8 cellular contexts compared by ENCODE assay signal in genomic region chr9:72365525-72366256, GRCh38. TPM values are rescaled to one million over a fixed set of nuclear protein-coding genes. Genes with fewer than 3 reads are reported as not detected.
DNase-seq lines count a peak whose midpoint lies in the region; ATAC-seq, FAIRE-seq and TF ChIP-seq lines count a peak whose summit lies in the region.

No MANE protein-coding gene starts in this region.

- H3K9ac ChIP-seq in HUES64 (ENCODE audit: low read depth, low read length), result peak overlapping the region; percentile 87

- WGBS in HUES64, result 6% methylated on average over 38 of the region's 38 CpGs

- peak overlapping the region; percentile 98 for H3K27ac ChIP-seq in HUES64 (ENCODE audit: low read depth, low read length)
- peak overlapping the region; percentile 94 for H3K27ac ChIP-seq in naive thymus-derived CD4-positive, alpha-beta T cell (ENCODE audit: low read depth, low read length)

- peak; percentile 22 for TF ChIP-seq CTCF in fibroblast of the aortic adventitia (IDR thresholded peaks at IDR 0.05; ENCODE audit: insufficient read depth, low read length)

- intact Hi-C loops in naive thymus-derived CD4-positive, alpha-beta T cell (cut with micrococcal nuclease), result loop anchor here (1.0 to 10.0 kb wide), 20 partner anchors 21 to 1953 kb away; partner anchors contain the start of genes ABHD17B (in 2 of the 2), C9orf85 (in 2 of the 2), CEMIP2 (in 1 of the 2) and KLF9 (in 1 of the 2)

- POLR2A ChIA-PET in naive thymus-derived CD4-positive, alpha-beta T cell (lab: Charles Lee), result interaction anchor here (0.6 to 2.8 kb wide), 26 partner anchors 9 to 1947 kb away, joined by 3 to 15 read pairs (median 3); partner anchors contain the start of gene CEMIP2

- CTCF ChIA-PET in naive thymus-derived CD4-positive, alpha-beta T cell (lab: Charles Lee), result interaction anchor here (1.0 kb wide), 1 partner anchor 84 kb away, joined by 3 read pairs; no protein-coding TSS in a partner anchor

- peaks cover 0 to 5% (median 0%) of the 10 kb centered on the region in 11 donors for H3K9me3 Mint-ChIP-seq in naive thymus-derived CD4-positive, alpha-beta T cell
- no peaks in the 10 kb centered on the region for H3K9me3 Mint-ChIP-seq in stimulated activated memory B cell treated with anti-CD40 and anti-IgM and Interleukin-4, amounts not matched to agents 10 μg/mL and 1 μg/mL and 100 μg/mL, for 72 hours

- H3K4me1 Mint-ChIP-seq in naive thymus-derived CD4-positive, alpha-beta T cell, result peaks cover 16 to 39% (median 36%) of the 10 kb centered on the region in 7 donors
- H3K4me1 Mint-ChIP-seq in stimulated activated memory B cell treated with anti-CD40 and anti-IgM and Interleukin-4, amounts not matched to agents 10 μg/mL and 1 μg/mL and 100 μg/mL, for 72 hours, result peaks cover 35% of the 10 kb centered on the region

- H3K36me3 ChIP-seq in HUES64 (ENCODE audit: insufficient read depth, low read length), result peaks cover 30% of the 10 kb centered on the region
- peaks cover 0 to 4% (median 0%) of the 10 kb centered on the region in 3 experiments for H3K36me3 ChIP-seq in naive thymus-derived CD4-positive, alpha-beta T cell (ENCODE audit: control insufficient read depth in 2 of 3, insufficient read depth in 3 of 3, low read length in 3 of 3)

- peak; percentile 64 for DNase-seq in COR-L47 (lab: John Stamatoyannopoulos, UW)
- peak; percentile 65 for DNase-seq in RCC 7860 (ENCODE audit: low spot score)
- DNase-seq in activated effector memory CD4-positive, alpha-beta T cell treated with anti-CD3 and anti-CD28 coated beads, Interleukin-2, amount 50 U/mL, for 16 hours, result peak; percentile 83
- peak; percentile 92 for DNase-seq in fibroblast of the aortic adventitia (ENCODE audit: low read depth)
- DNase-seq in naive thymus-derived CD4-positive, alpha-beta T cell, result peak in 7 of 9 donors; percentile 53 to 61 (median 59)

- FAIRE-seq in RCC 7860 (lab: Jason Lieb, UNC), result peak; percentile 58

- peaks cover 29% of the 10 kb centered on the region for H3K4me1 ChIP-seq in HUES64 (ENCODE audit: insufficient read depth, low read length)
- peaks cover 22 to 24% of the 10 kb centered on the region in 2 donors for H3K4me1 ChIP-seq in naive thymus-derived CD4-positive, alpha-beta T cell (ENCODE audit: control insufficient read depth in 2 of 2, insufficient read depth in 2 of 2, low read length in 2 of 2)

- H3K27me3 ChIP-seq in HUES64 (ENCODE audit: insufficient read depth, low read length), result no peaks in the 10 kb centered on the region
- no peaks in the 10 kb centered on the region for H3K27me3 ChIP-seq in naive thymus-derived CD4-positive, alpha-beta T cell (ENCODE audit: control insufficient read depth in 2 of 2, insufficient read depth in 2 of 2, low read length in 2 of 2)

- H3K4me3 ChIP-seq in HUES64 (ENCODE audit: low read length), result peak overlapping the region; percentile 94
- H3K4me3 ChIP-seq in fibroblast of the aortic adventitia (ENCODE audit: low read depth, low read length), result peak overlapping the region; percentile 64
- peak overlapping the region; percentile 89 for H3K4me3 ChIP-seq in naive thymus-derived CD4-positive, alpha-beta T cell (ENCODE audit: low read length)

- H3K9me3 ChIP-seq in HUES64 (ENCODE audit: insufficient read depth, low read depth, low read length), result no peaks in the 10 kb centered on the region
- H3K9me3 ChIP-seq in naive thymus-derived CD4-positive, alpha-beta T cell (ENCODE audit: control insufficient read depth in 2 of 3, low read length in 3 of 3), result no peaks in the 10 kb centered on the region

- H3K4me3 Mint-ChIP-seq in naive thymus-derived CD4-positive, alpha-beta T cell, result peak overlapping the region; percentile 91 to 99 (median 96)
- H3K4me3 Mint-ChIP-seq in stimulated activated memory B cell treated with anti-CD40 and anti-IgM and Interleukin-4, amounts not matched to agents 10 μg/mL and 1 μg/mL and 100 μg/mL, for 72 hours, result peak overlapping the region; percentile 95

- H3K27ac Mint-ChIP-seq in naive thymus-derived CD4-positive, alpha-beta T cell, result peak overlapping the region; percentile 97 to 99 (median 99)
- peak overlapping the region; percentile 99 for H3K27ac Mint-ChIP-seq in stimulated activated memory B cell treated with anti-CD40 and anti-IgM and Interleukin-4, amounts not matched to agents 10 μg/mL and 1 μg/mL and 100 μg/mL, for 72 hours

- H3K27me3 Mint-ChIP-seq in naive thymus-derived CD4-positive, alpha-beta T cell, result no peaks in the 10 kb centered on the region
- no peaks in the 10 kb centered on the region for H3K27me3 Mint-ChIP-seq in stimulated activated memory B cell treated with anti-CD40 and anti-IgM and Interleukin-4, amounts not matched to agents 10 μg/mL and 1 μg/mL and 100 μg/mL, for 72 hours

- ATAC-seq in GM21390 (IDR thresholded peaks at IDR 0.05; ENCODE audit: unreplicated experiment), result peak; percentile 33
- ATAC-seq in naive thymus-derived CD4-positive, alpha-beta T cell, result peak; percentile 43
- ATAC-seq in stimulated activated memory B cell treated with anti-CD40 and anti-IgM and Interleukin-4, amounts not matched to agents 10 μg/mL and 1 μg/mL and 100 μg/mL, for 72 hours, result peak; percentile 73

- H3K36me3 Mint-ChIP-seq in naive thymus-derived CD4-positive, alpha-beta T cell, result peaks cover 0 to 7% (median 0%) of the 10 kb centered on the region in 5 donors
- H3K36me3 Mint-ChIP-seq in stimulated activated memory B cell treated with anti-CD40 and anti-IgM and Interleukin-4, amounts not matched to agents 10 μg/mL and 1 μg/mL and 100 μg/mL, for 72 hours, result peaks cover 6% of the 10 kb centered on the region

RNA-seq across cellular contexts. Expression of gene ZFAND5, which starts 0.7 kb away (rescaled TPM):
- polyA plus RNA-seq in HUES64 (2013, experiment 1 of 2), result 154 TPM
- polyA plus RNA-seq in HUES64 (2013, experiment 2 of 2), result 160 TPM
- total RNA-seq in fibroblast of the aortic adventitia (ENCODE audit: low replicate concordance), result 112 and 132 TPM in 2 replicates
- total RNA-seq in naive thymus-derived CD4-positive, alpha-beta T cell, result 100 to 1,000 TPM in 4 of 5 experiments, 10 to 100 TPM in 1; 82.4 to 466 (median 155) TPM
- 10 to 100 TPM; 57.9 to 78.3 TPM for polyA plus RNA-seq in naive thymus-derived CD4-positive, alpha-beta T cell

Comparison
In these comparisons a context has a peak if more than half of its experiments do, and no peak if none do; other contexts are left out.
1. Peak in every context shown above with its lines: DNase-seq, ATAC-seq, H3K4me3 ChIP-seq and H3K27ac ChIP-seq.